Comparison of ENCODE assay signal across 21 cellular contexts in the genomic region with DNA sequence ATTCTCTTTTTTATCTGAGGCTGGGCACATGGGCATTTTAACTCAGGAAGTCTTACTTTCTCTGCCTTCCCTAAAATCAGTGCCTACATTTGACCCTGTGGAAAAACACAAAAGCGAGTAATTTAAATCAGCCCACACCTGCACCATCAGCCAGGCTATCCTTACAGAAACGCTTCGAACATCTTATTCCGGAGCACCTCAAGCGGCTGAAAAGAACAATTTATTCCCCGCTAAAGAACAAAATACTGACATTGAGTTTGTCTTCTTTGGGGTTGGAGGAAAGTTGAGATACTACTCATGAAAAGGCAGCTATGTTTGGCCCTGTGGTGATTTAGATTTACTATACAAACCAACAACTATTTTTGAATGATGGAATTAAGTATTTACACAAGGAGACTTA.
A peak's percentile ranks its signal among the peaks of the same experiment; 100 is the strongest.
DNase-seq lines count a peak whose midpoint lies in the region; ATAC-seq and TF ChIP-seq lines count a peak whose summit lies in the region.
"Had no signal": no experiment of that assay in that cellular context is flagged by ENCODE, and none has a peak within 500 bp of the region (broad histone marks: within the 10 kb centered on the region; RNA-seq: fewer than 3 reads in every experiment).

No MANE protein-coding gene starts in this region.

- H3K27me3 Mint-ChIP-seq in activated T-cell treated with anti-CD3 and anti-CD28 coated beads, Interleukin-2, amount 50 U/mL, for 72 hours (ENCODE audit: low read depth), result peaks cover 81% of the 10 kb centered on the region
- H3K27me3 Mint-ChIP-seq in nephron progenitor cell (ENCODE audit: low read depth, poor library complexity) (peaks cover 87% of the 10 kb centered on the region), mesothelial cell of epicardium (ENCODE audit: low read depth) (peaks cover 98% of the 10 kb centered on the region)
- peaks cover 65% of the 10 kb centered on the region for H3K27me3 Mint-ChIP-seq in stimulated activated memory B cell treated with anti-CD40 and anti-IgM and Interleukin-4, amounts not matched to agents 10 μg/mL and 1 μg/mL and 100 μg/mL, for 72 hours

- H3K4me1 Mint-ChIP-seq in activated T-cell treated with anti-CD3 and anti-CD28 coated beads, Interleukin-2, amount 50 U/mL, for 72 hours (ENCODE audit: low read depth), result no peaks in the 10 kb centered on the region
- H3K4me1 Mint-ChIP-seq in nephron progenitor cell, result peaks cover 66% of the 10 kb centered on the region
- H3K4me1 Mint-ChIP-seq in mesothelial cell of epicardium, result peaks cover 7% of the 10 kb centered on the region
- H3K4me1 Mint-ChIP-seq in stimulated activated memory B cell treated with anti-CD40 and anti-IgM and Interleukin-4, amounts not matched to agents 10 μg/mL and 1 μg/mL and 100 μg/mL, for 72 hours, result peaks cover 12% of the 10 kb centered on the region

- peak overlapping the region in 1 of 2 donors; percentile 51 for H3K4me3 ChIP-seq in vagina

- no peaks in the 10 kb centered on the region for H3K36me3 Mint-ChIP-seq in activated T-cell treated with anti-CD3 and anti-CD28 coated beads, Interleukin-2, amount 50 U/mL, for 72 hours (ENCODE audit: insufficient read depth in 2 of 2)
- H3K36me3 Mint-ChIP-seq in nephron progenitor cell (ENCODE audit: low read depth) (no peaks in the 10 kb centered on the region), mesothelial cell of epicardium (no peaks in the 10 kb centered on the region)
- no peaks in the 10 kb centered on the region for H3K36me3 Mint-ChIP-seq in stimulated activated memory B cell treated with anti-CD40 and anti-IgM and Interleukin-4, amounts not matched to agents 10 μg/mL and 1 μg/mL and 100 μg/mL, for 72 hours
- H3K36me3 Mint-ChIP-seq: activated naive CD8-positive, alpha-beta T cell treated with anti-CD3 and anti-CD28 coated beads for 36 hours had no signal

- no peak for ATAC-seq in activated T-cell treated with anti-CD3 and anti-CD28 coated beads, Interleukin-2, amount 50 U/mL, for 72 hours (replicated peaks in 1 of 2)
- no peak for ATAC-seq in stimulated activated memory B cell treated with anti-CD40 and anti-IgM and Interleukin-4, amounts not matched to agents 10 μg/mL and 1 μg/mL and 100 μg/mL, for 72 hours
- ATAC-seq: activated CD4-positive, CD25-positive, alpha-beta regulatory T cell treated with anti-CD3 and anti-CD28 coated beads, Interleukin-2, amount 50 U/mL, for 24 hours had no signal

- H3K27ac Mint-ChIP-seq in activated T-cell treated with anti-CD3 and anti-CD28 coated beads, Interleukin-2, amount 50 U/mL, for 72 hours, result no peak overlapping the region
- H3K27ac Mint-ChIP-seq in nephron progenitor cell (no peak overlapping the region), mesothelial cell of epicardium (no peak overlapping the region)
- no peak overlapping the region for H3K27ac Mint-ChIP-seq in stimulated activated memory B cell treated with anti-CD40 and anti-IgM and Interleukin-4, amounts not matched to agents 10 μg/mL and 1 μg/mL and 100 μg/mL, for 72 hours
- H3K27ac Mint-ChIP-seq: activated naive CD8-positive, alpha-beta T cell treated with anti-CD3 and anti-CD28 coated beads for 36 hours had no signal

- H3K27ac ChIP-seq in VCaP, result peak overlapping the region; percentile 78; the same call in 1 of the 2 replicates
- peak overlapping the region; percentile 92 for H3K27ac ChIP-seq in vagina
- H3K27ac ChIP-seq: upper lobe of right lung had no signal

- TF ChIP-seq CTCF in VCaP (conservative IDR thresholded peaks at IDR 0.05) (no peak), nephron progenitor cell (IDR thresholded peaks at IDR 0.05) (no peak), vagina (IDR thresholded peaks at IDR 0.05) (no peak), mesothelial cell of epicardium (IDR thresholded peaks at IDR 0.05; ENCODE audit: unreplicated experiment) (no peak)

- no peaks in the 10 kb centered on the region for H3K27me3 ChIP-seq in vagina
- H3K27me3 ChIP-seq: body of pancreas had no signal

- H3K4me1 ChIP-seq in vagina, result peaks cover 19% of the 10 kb centered on the region

- DNase-seq in activated T-cell treated with anti-CD3 and anti-CD28 coated beads, Interleukin-2, amount 50 U/mL, for 72 hours, result no peak
- DNase-seq in activated T-cell treated with anti-CD3 and anti-CD28 coated beads, Interleukin-2, amount 50 U/mL, for 1 hour, result no peak
- DNase-seq in nephron progenitor cell (no peak), vagina (ENCODE audit: extremely low spot score in 2 of 2) (no peak), mesothelial cell of epicardium (ENCODE audit: low spot score in 2 of 2, unreplicated experiment in 2 of 2) (no peak), glomerular visceral epithelial cell (ENCODE audit: extremely low spot score) (no peak)
- DNase-seq: activated CD8-positive, alpha-beta memory T cell treated with anti-CD3 and anti-CD28 coated beads for 24 hours; activated naive CD8-positive, alpha-beta T cell treated with anti-CD3 and anti-CD28 coated beads for 36 hours; C1 segment of cervical spinal cord; cortex of kidney; GF-D8; kidney glomerular epithelial cell; midbrain; NCI-H1436 treated with DMSO at 0.1 percent for 48 hours; stimulated activated naive CD8-positive, alpha-beta T cell treated with anti-CD3 and anti-CD28 coated beads, Interleukin-15, amount 100 ng/mL, for 72 hours; T1000; upper lobe of right lung had no signal

- no peak for TF ChIP-seq POLR2A in vagina (IDR thresholded peaks at IDR 0.05)

- H3K36me3 ChIP-seq in vagina, result no peaks in the 10 kb centered on the region
- H3K36me3 ChIP-seq: upper lobe of right lung had no signal

- no peaks in the 10 kb centered on the region for H3K9me3 Mint-ChIP-seq in activated T-cell treated with anti-CD3 and anti-CD28 coated beads, Interleukin-2, amount 50 U/mL, for 72 hours
- H3K9me3 Mint-ChIP-seq in nephron progenitor cell (no peaks in the 10 kb centered on the region), mesothelial cell of epicardium (no peaks in the 10 kb centered on the region)
- H3K9me3 Mint-ChIP-seq in stimulated activated memory B cell treated with anti-CD40 and anti-IgM and Interleukin-4, amounts not matched to agents 10 μg/mL and 1 μg/mL and 100 μg/mL, for 72 hours, result no peaks in the 10 kb centered on the region
- H3K9me3 Mint-ChIP-seq: activated naive CD8-positive, alpha-beta T cell treated with anti-CD3 and anti-CD28 coated beads for 36 hours; stimulated activated naive CD8-positive, alpha-beta T cell treated with anti-CD3 and anti-CD28 coated beads, Interleukin-15, amount 100 ng/mL, for 72 hours had no signal

- intact Hi-C loops in vagina (cut with DNase I), result no loop called here

- no peaks in the 10 kb centered on the region for H3K9me3 ChIP-seq in vagina
- H3K9me3 ChIP-seq: body of pancreas, upper lobe of right lung had no signal

- peak overlapping the region; percentile 12 to 79 for H3K4me3 Mint-ChIP-seq in activated T-cell treated with anti-CD3 and anti-CD28 coated beads, Interleukin-2, amount 50 U/mL, for 72 hours
- peak overlapping the region; percentile 92 for H3K4me3 Mint-ChIP-seq in nephron progenitor cell
- H3K4me3 Mint-ChIP-seq in mesothelial cell of epicardium, result no peak overlapping the region
- no peak overlapping the region for H3K4me3 Mint-ChIP-seq in stimulated activated memory B cell treated with anti-CD40 and anti-IgM and Interleukin-4, amounts not matched to agents 10 μg/mL and 1 μg/mL and 100 μg/mL, for 72 hours

Comparison
In these comparisons a context has a peak if more than half of its experiments do, and no peak if none do; other contexts are left out.
1. H3K4me3 Mint-ChIP-seq: peak in activated T-cell treated with anti-CD3 and anti-CD28 coated beads, Interleukin-2, amount 50 U/mL, for 72 hours (2 of 2) and nephron progenitor cell (single experiment); none in mesothelial cell of epicardium (single experiment) and stimulated activated memory B cell treated with anti-CD40 and anti-IgM and Interleukin-4, amounts not matched to agents 10 μg/mL and 1 μg/mL and 100 μg/mL, for 72 hours (single experiment).